In the genomic region with DNA sequence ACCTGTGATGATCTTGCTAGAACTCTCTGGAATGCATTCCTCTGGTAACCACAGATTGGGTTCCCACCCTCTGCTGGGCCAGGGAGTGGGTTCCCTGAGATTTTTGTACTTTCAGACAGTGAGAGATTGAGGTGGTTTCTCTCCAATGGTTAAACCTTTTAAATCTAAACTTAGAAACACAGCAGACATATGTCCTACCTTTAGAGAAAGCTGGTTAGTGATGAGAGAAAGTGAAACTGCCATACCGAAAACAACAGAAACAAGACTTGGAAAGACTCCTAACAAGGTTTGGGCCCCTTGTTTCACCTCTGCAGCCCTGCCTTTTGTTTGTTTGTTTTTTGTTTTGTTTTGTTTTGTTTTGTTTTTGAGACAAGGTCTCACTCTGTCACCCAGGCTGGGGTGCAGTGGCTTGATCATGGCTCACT, we compare ENCODE assay signal across 10 cellular contexts. TPM values are rescaled to one million over a fixed set of nuclear protein-coding genes. Genes with fewer than 3 reads are reported as not detected.
A peak's percentile ranks its signal among the peaks of the same experiment; 100 is the strongest.
DNase-seq lines count a peak whose midpoint lies in the region; ATAC-seq and TF ChIP-seq lines count a peak whose summit lies in the region.
"Had no signal": no experiment of that assay in that cellular context is flagged by ENCODE, and none has a peak within 500 bp of the region (broad histone marks: within the 10 kb centered on the region; RNA-seq: fewer than 3 reads in every experiment).

No MANE protein-coding gene starts in this region.

- no peaks in the 10 kb centered on the region for H3K27me3 Mint-ChIP-seq in activated T-cell treated with anti-CD3 and anti-CD28 coated beads, Interleukin-2, amount 50 U/mL, for 24 hours
- H3K27me3 Mint-ChIP-seq in effector memory CD8-positive, alpha-beta T cell: no peaks in the 10 kb centered on the region
- peaks cover 2 to 15% (median 4%) of the 10 kb centered on the region in 3 donors for H3K27me3 Mint-ChIP-seq in immature natural killer cell (ENCODE audit: low read depth in 3 of 3)

- H3K9me3 Mint-ChIP-seq in activated T-cell treated with anti-CD3 and anti-CD28 coated beads, Interleukin-2, amount 50 U/mL, for 24 hours: no peaks in the 10 kb centered on the region
- H3K9me3 Mint-ChIP-seq in effector memory CD8-positive, alpha-beta T cell: no peaks in the 10 kb centered on the region
- no peaks in the 10 kb centered on the region for H3K9me3 Mint-ChIP-seq in immature natural killer cell

- no peak overlapping the region for H3K4me3 Mint-ChIP-seq in activated T-cell treated with anti-CD3 and anti-CD28 coated beads, Interleukin-2, amount 50 U/mL, for 24 hours
- H3K4me3 Mint-ChIP-seq in effector memory CD8-positive, alpha-beta T cell: peak overlapping the region; percentile 57 to 73
- peak overlapping the region in 1 of 5 donors; percentile 30 for H3K4me3 Mint-ChIP-seq in immature natural killer cell

- peaks cover 12% of the 10 kb centered on the region for H3K4me1 Mint-ChIP-seq in activated T-cell treated with anti-CD3 and anti-CD28 coated beads, Interleukin-2, amount 50 U/mL, for 24 hours (ENCODE audit: low read depth)
- H3K4me1 Mint-ChIP-seq in effector memory CD8-positive, alpha-beta T cell (ENCODE audit: low read depth in 2 of 2): peaks cover 3 to 10% of the 10 kb centered on the region in 2 donors
- H3K4me1 Mint-ChIP-seq in immature natural killer cell: peaks cover 0 to 5% of the 10 kb centered on the region in 2 donors

- H3K36me3 Mint-ChIP-seq in activated T-cell treated with anti-CD3 and anti-CD28 coated beads, Interleukin-2, amount 50 U/mL, for 24 hours (ENCODE audit: low read depth): no peaks in the 10 kb centered on the region
- no peaks in the 10 kb centered on the region for H3K36me3 Mint-ChIP-seq in effector memory CD8-positive, alpha-beta T cell (ENCODE audit: insufficient read depth)
- no peaks in the 10 kb centered on the region for H3K36me3 Mint-ChIP-seq in immature natural killer cell

- no peaks in the 10 kb centered on the region for H3K4me1 ChIP-seq in left ventricle myocardium inferior
- H3K4me1 ChIP-seq: sigmoid colon had no signal

- H3K9me3 ChIP-seq in left ventricle myocardium inferior (replicated peaks): no peaks in the 10 kb centered on the region
- H3K9me3 ChIP-seq: sigmoid colon had no signal

- intact Hi-C loops in left ventricle myocardium inferior (cut with micrococcal nuclease): no loop called here

- peak; percentile 97 for ATAC-seq in GM21529 (IDR thresholded peaks at IDR 0.05; ENCODE audit: unreplicated experiment)
- ATAC-seq in HG03354 (IDR thresholded peaks at IDR 0.05; ENCODE audit: poor library complexity, severe bottlenecking, unreplicated experiment): peak; percentile 98
- ATAC-seq in effector memory CD8-positive, alpha-beta T cell (replicated peaks): no peak

- H3K27ac Mint-ChIP-seq in activated T-cell treated with anti-CD3 and anti-CD28 coated beads, Interleukin-2, amount 50 U/mL, for 24 hours: peak overlapping the region; percentile 37
- peak overlapping the region; percentile 58 to 67 for H3K27ac Mint-ChIP-seq in effector memory CD8-positive, alpha-beta T cell
- H3K27ac Mint-ChIP-seq in immature natural killer cell: peak overlapping the region in 3 of 6 donors; percentile 12 to 39 (median 28)

- H3K36me3 ChIP-seq in left ventricle myocardium inferior: no peaks in the 10 kb centered on the region
- H3K36me3 ChIP-seq: sigmoid colon had no signal

- no peak overlapping the region for H3K4me3 ChIP-seq in left ventricle myocardium inferior
- H3K4me3 ChIP-seq: sigmoid colon had no signal

- no peak for TF ChIP-seq CTCF in left ventricle myocardium inferior (IDR thresholded peaks at IDR 0.05; ENCODE audit: borderline replicate concordance)

- DNase-seq in activated T-cell treated with anti-CD3 and anti-CD28 coated beads, Interleukin-2, amount 50 U/mL, for 24 hours: no peak
- DNase-seq in activated T-cell treated with anti-CD3 and anti-CD28 coated beads for 4 hours (no peak), DMS153 (lab: John Stamatoyannopoulos, UW) (no peak), immature natural killer cell (no peak), left ventricle myocardium inferior (no peak)
- no peak for DNase-seq in effector memory CD8-positive, alpha-beta T cell
- DNase-seq: sigmoid colon; stimulated activated naive CD4-positive, alpha-beta T cell treated with Interleukin-2 at 50 U/mL for 16 hours had no signal

- no peak overlapping the region for H3K27ac ChIP-seq in left ventricle myocardium inferior (replicated peaks)
- H3K27ac ChIP-seq: sigmoid colon had no signal

- H3K27me3 ChIP-seq in left ventricle myocardium inferior (ENCODE audit: low read depth): peaks cover 4% of the 10 kb centered on the region
- H3K27me3 ChIP-seq: sigmoid colon had no signal

RNA-seq across cellular contexts. Expression of a gene that starts 9.7 kb away (rescaled TPM):
- 10 to 100 TPM; 16.7 to 35.2 (median 21.2) TPM for polyA plus RNA-seq in immature natural killer cell
- total RNA-seq in left ventricle myocardium inferior: 4.6 TPM
